10 cellular contexts compared by ENCODE assay signal in the genomic region with DNA sequence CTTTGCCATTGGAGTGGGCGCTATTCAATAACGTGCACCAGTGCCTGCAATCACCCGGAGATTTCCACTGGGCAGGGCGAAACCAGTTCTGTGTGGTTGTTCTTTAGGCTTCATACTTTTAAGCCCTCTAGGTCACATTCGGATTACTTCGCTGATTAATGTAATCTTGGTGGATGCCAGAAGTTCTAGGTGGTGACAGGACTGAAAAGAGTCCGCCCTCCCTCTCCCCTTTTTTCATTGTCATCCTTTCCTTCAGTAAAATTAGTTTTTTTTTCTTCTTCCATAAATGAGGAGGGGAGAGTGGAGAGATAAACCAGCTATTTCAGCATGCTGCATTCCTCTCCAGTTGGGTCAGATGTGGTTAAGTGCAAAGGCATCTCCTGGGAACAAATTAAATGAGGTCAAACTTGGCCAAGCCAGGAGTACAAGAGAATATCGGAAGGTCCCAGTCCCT. TPM values are rescaled to one million over a fixed set of nuclear protein-coding genes. Genes with fewer than 3 reads are reported as not detected.
DNase-seq lines count a peak whose midpoint lies in the region; ATAC-seq and TF ChIP-seq lines count a peak whose summit lies in the region.
"Had no signal": no experiment of that assay in that cellular context is flagged by ENCODE, and none has a peak within 500 bp of the region (broad histone marks: within the 10 kb centered on the region; RNA-seq: fewer than 3 reads in every experiment).

No MANE protein-coding gene starts in this region.

- H3K4me3 ChIP-seq in fibroblast of lung (replicated peaks in 1 of 4; ENCODE audit: control extremely low read depth in 1 of 4, insufficient read depth in 1 of 4, low read depth in 3 of 4, low read length in 4 of 4) (peak overlapping the region in 3 of 4 experiments; percentile 6 to 42 (median 35)), adrenal gland (no peak overlapping the region), Peyer's patch (peak overlapping the region in 2 of 4 donors; percentile 41 to 43)
- H3K4me3 ChIP-seq: BLaER1 treated with 17β-estradiol and CSF1 and Interleukin-3, amounts not matched to agents 10 nM and 100 nM had no signal

- H2AFZ ChIP-seq in fibroblast of lung (ENCODE audit: low read length) = peak overlapping the region; percentile 87

- H3K4me2 ChIP-seq in fibroblast of lung (ENCODE audit: extremely low read depth, insufficient read depth, low read length) = peak overlapping the region; percentile 89
- H3K4me2 ChIP-seq: BLaER1 treated with 17β-estradiol and CSF1 and Interleukin-3, amounts not matched to agents 10 nM and 100 nM had no signal

- peaks cover 11% of the 10 kb centered on the region for H3K4me1 ChIP-seq in fibroblast of lung (ENCODE audit: control insufficient read depth, extremely low read depth, insufficient read depth, low read length)
- no peaks in the 10 kb centered on the region for H3K4me1 ChIP-seq in adrenal gland (replicated peaks in 1 of 2)
- H3K4me1 ChIP-seq in Peyer's patch = no peaks in the 10 kb centered on the region
- H3K4me1 ChIP-seq: BLaER1 treated with 17β-estradiol and CSF1 and Interleukin-3, amounts not matched to agents 10 nM and 100 nM had no signal

- ATAC-seq in GM19452 (IDR thresholded peaks at IDR 0.05; ENCODE audit: unreplicated experiment) = no peak
- ATAC-seq in GM18868 (IDR thresholded peaks at IDR 0.05; ENCODE audit: unreplicated experiment) = no peak

- 61 to 77% (median 64%) methylated on average over 8 of the region's 8 CpGs for WGBS in adrenal gland, 4 donors

- TF ChIP-seq CTCF in fibroblast of lung (conservative IDR thresholded peaks at IDR 0.05 in 1 of 2, IDR thresholded peaks at IDR 0.05 in 1 of 2; ENCODE audit: low read depth in 1 of 2, low read length in 2 of 2) = no peak
- no peak for TF ChIP-seq CTCF in adrenal gland (IDR thresholded peaks at IDR 0.05)
- no peak for TF ChIP-seq CTCF in Peyer's patch (IDR thresholded peaks at IDR 0.05)

- H3K36me3 ChIP-seq in fibroblast of lung (ENCODE audit: control insufficient read depth, insufficient read depth, low read length) (no peaks in the 10 kb centered on the region), adrenal gland (replicated peaks in 1 of 2) (no peaks in the 10 kb centered on the region), Peyer's patch (no peaks in the 10 kb centered on the region)
- H3K36me3 ChIP-seq: BLaER1 treated with 17β-estradiol and CSF1 and Interleukin-3, amounts not matched to agents 10 nM and 100 nM had no signal

- H3K79me2 ChIP-seq in fibroblast of lung (ENCODE audit: control insufficient read depth, insufficient read depth, low read length) = no peaks in the 10 kb centered on the region

- H3K9ac ChIP-seq in fibroblast of lung (ENCODE audit: insufficient read depth, low read length) = peak overlapping the region; percentile 3
- H3K9ac ChIP-seq: BLaER1 treated with 17β-estradiol and CSF1 and Interleukin-3, amounts not matched to agents 10 nM and 100 nM had no signal

- intact Hi-C loops in adrenal gland (cut with DNase I) = no loop called here

- no peaks in the 10 kb centered on the region for H4K20me1 ChIP-seq in fibroblast of lung (ENCODE audit: control insufficient read depth, extremely low read depth, insufficient read depth, low read length)
- H4K20me1 ChIP-seq: BLaER1 treated with 17β-estradiol and CSF1 and Interleukin-3, amounts not matched to agents 10 nM and 100 nM had no signal

- DNase-seq in AG08395 (ENCODE audit: low spot score) = peak; percentile 90
- peak; percentile 36 for DNase-seq in NCI-H82 treated with DMSO at 0.1 percent for 48 hours (lab: John Stamatoyannopoulos, UW; ENCODE audit: unreplicated experiment)
- DNase-seq in fibroblast of lung (ENCODE audit: low read depth in 2 of 2) = peak; percentile 81 to 97
- DNase-seq in myocyte (ENCODE audit: low read depth) = peak; percentile 80
- no peak for DNase-seq in adrenal gland
- DNase-seq in Peyer's patch = no peak
- DNase-seq: OCI-M1 had no signal

- no peaks in the 10 kb centered on the region for H3K27me3 ChIP-seq in fibroblast of lung (ENCODE audit: control insufficient read depth, insufficient read depth, low read length)
- no peaks in the 10 kb centered on the region for H3K27me3 ChIP-seq in adrenal gland
- no peaks in the 10 kb centered on the region for H3K27me3 ChIP-seq in Peyer's patch

- TF ChIP-seq POLR2A in adrenal gland (IDR thresholded peaks at IDR 0.05) (no peak), Peyer's patch (IDR thresholded peaks at IDR 0.05) (no peak)

- H3K27ac ChIP-seq in fibroblast of lung (ENCODE audit: insufficient read depth, low read length) = peak overlapping the region; percentile 82
- H3K27ac ChIP-seq in adrenal gland = no peak overlapping the region
- peak overlapping the region in 2 of 4 donors; percentile 64 to 83 for H3K27ac ChIP-seq in Peyer's patch
- H3K27ac ChIP-seq: BLaER1 treated with 17β-estradiol and CSF1 and Interleukin-3, amounts not matched to agents 10 nM and 100 nM had no signal

- H3K9me3 ChIP-seq in fibroblast of lung (ENCODE audit: control insufficient read depth, insufficient read depth, low read depth, low read length) (no peaks in the 10 kb centered on the region), adrenal gland (replicated peaks in 1 of 3) (no peaks in the 10 kb centered on the region), Peyer's patch (no peaks in the 10 kb centered on the region)

RNA-seq across cellular contexts. Expression of gene SLC2A2, which starts 2.3 kb away (rescaled TPM):
- not detected in 2 replicates for total RNA-seq in fibroblast of lung
- polyA plus RNA-seq in fibroblast of lung = not detected in 2 replicates
- polyA plus RNA-seq in fibroblast of lung (2012) = not detected in 2 replicates
- polyA minus RNA-seq in fibroblast of lung (ENCODE audit: low replicate concordance) = not detected in 2 replicates
- not detected in 2 replicates for total RNA-seq in myocyte
- polyA plus RNA-seq in myocyte (2012) = not detected
- total RNA-seq in adrenal gland = under 1 TPM in 1 of 8 donors, not detected in 7; 0.22 TPM
- not detected for polyA plus RNA-seq in adrenal gland
- total RNA-seq in Peyer's patch = 100 to 1,000 TPM in 2 of 4 donors, 10 to 100 TPM in 1, 1 to 10 TPM in 1; 2.5 to 115 (median 92.7) TPM

Comparison
In these comparisons a context has a peak if more than half of its experiments do, and no peak if none do; other contexts are left out.
1. DNase-seq: peak in AG08395 (single experiment), NCI-H82 treated with DMSO at 0.1 percent for 48 hours (single experiment), fibroblast of lung (2 of 2) and myocyte (single experiment); none in adrenal gland (0 of 7) and Peyer's patch (0 of 3).
2. H3K4me3 ChIP-seq: peak in fibroblast of lung (3 of 4); none in adrenal gland (0 of 4).